ENCODE assay signal across 16 cellular contexts in genomic region chr6:167709196-167709595, GRCh38.
A peak's percentile ranks its signal among the peaks of the same experiment; 100 is the strongest.
DNase-seq lines count a peak whose midpoint lies in the region; TF ChIP-seq lines count a peak whose summit lies in the region.
"Had no signal": no experiment of that assay in that cellular context is flagged by ENCODE, and none has a peak within 500 bp of the region (broad histone marks: within the 10 kb centered on the region; RNA-seq: fewer than 3 reads in every experiment).

No MANE protein-coding gene starts in this region.

- DNase-seq in H7 (peak; percentile 28), endodermal cell (peak; percentile 30), neural progenitor cell (ENCODE audit: low spot score) (no peak), cerebellar nuclear complex (lab: John Stamatoyannopoulos, UW) (no peak), HPDE6-E6E7 (ENCODE audit: extremely low spot score) (no peak), erythroblast (lab: John Stamatoyannopoulos, UW) (no peak)
- DNase-seq: AML-193; CD4-positive, alpha-beta memory T cell; DMS153; DMS79; GDM1; HFFc6; IMR-90 had no signal

- H3K27ac ChIP-seq in endodermal cell (ENCODE audit: low read depth, low read length) (no peak overlapping the region), neural progenitor cell (no peak overlapping the region)
- H3K27ac ChIP-seq: HL-60 had no signal

- no peaks in the 10 kb centered on the region for H3K36me3 Mint-ChIP-seq in endodermal cell (ENCODE audit: low read depth)
- H3K36me3 Mint-ChIP-seq in neural progenitor cell, result no peaks in the 10 kb centered on the region
- H3K36me3 Mint-ChIP-seq: CD14-positive monocyte; CD4-positive, alpha-beta memory T cell had no signal

- TF ChIP-seq POLR2A in erythroblast (IDR thresholded peaks at IDR 0.05; ENCODE audit: low read length), result no peak

- no peak overlapping the region for H3K27ac Mint-ChIP-seq in endodermal cell
- H3K27ac Mint-ChIP-seq in neural progenitor cell, result peak overlapping the region; percentile 50
- H3K27ac Mint-ChIP-seq: CD14-positive monocyte; CD4-positive, alpha-beta memory T cell; GM23338; HFFc6 had no signal

- no peaks in the 10 kb centered on the region for H3K79me2 ChIP-seq in neural progenitor cell (ENCODE audit: low read depth)

- 94 to 100% methylated on average over 2 to 7 of the region's 7 CpGs for WGBS in endodermal cell (ENCODE audit: insufficient coverage in 1 of 2, insufficient read length in 1 of 2), 2 experiments

- H3K27me3 ChIP-seq in H7 (ENCODE audit: control insufficient read depth, insufficient read depth, low read length) (no peaks in the 10 kb centered on the region), endodermal cell (ENCODE audit: control insufficient read depth, insufficient read depth, low read length, poor library complexity, severe bottlenecking) (peaks cover 15% of the 10 kb centered on the region), neural progenitor cell (no peaks in the 10 kb centered on the region)

- no peak overlapping the region for H2AFZ ChIP-seq in neural progenitor cell (replicated peaks)
- H2AFZ ChIP-seq: GM23338 had no signal

- H3K9ac ChIP-seq in endodermal cell (ENCODE audit: extremely low read depth, low read length, poor library complexity, severe bottlenecking) (no peak overlapping the region), neural progenitor cell (no peak overlapping the region)

- H3K9me3 Mint-ChIP-seq in endodermal cell, result no peaks in the 10 kb centered on the region
- peaks cover 3% of the 10 kb centered on the region for H3K9me3 Mint-ChIP-seq in neural progenitor cell
- H3K9me3 Mint-ChIP-seq: GM23338 had no signal

- TF ChIP-seq CTCF in endodermal cell (conservative IDR thresholded peaks at IDR 0.05) (no peak), neural progenitor cell (IDR thresholded peaks at IDR 0.05) (no peak)

- H3K4me3 Mint-ChIP-seq in endodermal cell (no peak overlapping the region), neural progenitor cell (no peak overlapping the region)
- H3K4me3 Mint-ChIP-seq: CD14-positive monocyte, GM23338, HFFc6 had no signal

- H3K9me3 ChIP-seq in endodermal cell (ENCODE audit: control insufficient read depth, low read length), result no peaks in the 10 kb centered on the region
- no peaks in the 10 kb centered on the region for H3K9me3 ChIP-seq in neural progenitor cell (ENCODE audit: low read depth)

- no peak overlapping the region for H3K4me2 ChIP-seq in neural progenitor cell
- H3K4me2 ChIP-seq: GM23338 had no signal

- no peaks in the 10 kb centered on the region for H3F3A ChIP-seq in neural progenitor cell (ENCODE audit: low read depth)

- H3K4me1 ChIP-seq in endodermal cell (ENCODE audit: control insufficient read depth, insufficient read depth, low read length) (no peaks in the 10 kb centered on the region), neural progenitor cell (peaks cover 4% of the 10 kb centered on the region)

- peaks cover 9% of the 10 kb centered on the region for H3K4me1 Mint-ChIP-seq in endodermal cell
- peaks cover 39% of the 10 kb centered on the region for H3K4me1 Mint-ChIP-seq in neural progenitor cell

- peaks cover 8% of the 10 kb centered on the region for H3K27me3 Mint-ChIP-seq in endodermal cell (ENCODE audit: insufficient read depth)
- peaks cover 9% of the 10 kb centered on the region for H3K27me3 Mint-ChIP-seq in neural progenitor cell (ENCODE audit: insufficient read depth, low read depth)

- no peaks in the 10 kb centered on the region for H3K36me3 ChIP-seq in H7 (replicated peaks; ENCODE audit: control insufficient read depth, insufficient read depth, low read length)
- H3K36me3 ChIP-seq in endodermal cell (ENCODE audit: control insufficient read depth, insufficient read depth, low read length), result no peaks in the 10 kb centered on the region
- H3K36me3 ChIP-seq in neural progenitor cell, result no peaks in the 10 kb centered on the region

- H4K20me1 ChIP-seq in neural progenitor cell (ENCODE audit: low read depth), result no peaks in the 10 kb centered on the region

- H3K4me3 ChIP-seq in H7 (ENCODE audit: insufficient read depth, low read depth, low read length) (no peak overlapping the region), endodermal cell (ENCODE audit: low read length) (no peak overlapping the region), neural progenitor cell (no peak overlapping the region)
- H3K4me3 ChIP-seq: GM23338 had no signal

Comparison
In these comparisons a context has a peak if more than half of its experiments do, and no peak if none do; other contexts are left out.
1. DNase-seq: peak in H7 (single experiment) and endodermal cell (single experiment); none in neural progenitor cell (single experiment), cerebellar nuclear complex (0 of 2), HPDE6-E6E7 (single experiment) and erythroblast (0 of 2).